Comparison of ENCODE assay signal across 26 cellular contexts in the genomic region with DNA sequence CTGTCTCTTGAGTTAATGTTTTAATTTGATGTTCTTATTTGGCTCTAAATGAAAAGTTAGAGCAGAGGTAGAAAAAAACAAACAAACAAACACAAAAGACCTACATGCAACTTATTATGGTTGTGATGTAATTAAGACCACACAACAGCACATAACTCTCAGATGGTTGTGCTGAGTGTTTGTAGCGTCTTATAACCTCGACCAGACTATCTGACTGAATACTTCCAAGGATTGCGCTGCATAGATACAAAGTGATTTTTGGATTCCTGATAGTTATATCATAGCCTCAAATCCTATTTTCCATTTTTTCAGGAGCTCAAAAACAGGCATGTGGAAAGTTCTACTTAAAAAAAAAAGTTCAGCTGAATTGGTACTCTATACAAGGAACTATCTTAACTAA.
"Had no signal": no experiment of that assay in that cellular context is flagged by ENCODE, and none has a peak within 500 bp of the region (broad histone marks: within the 10 kb centered on the region; RNA-seq: fewer than 3 reads in every experiment).

No MANE protein-coding gene starts in this region.

- H3K27ac Mint-ChIP-seq: dendritic cell treated with granulocyte-macrophage colony-stimulating factor and Interleukin-4, amounts not matched to agents 40 ng/mL and 50 ng/mL, for 4 days; endodermal cell; memory B cell; naive thymus-derived CD8-positive, alpha-beta T cell; progenitor cell of endocrine pancreas; stimulated activated effector memory CD8-positive, alpha-beta T cell treated with anti-CD3 and anti-CD28 coated beads, Interleukin-12 subunit alpha, Interleukin-12 subunit beta, amount 100 ng/mL, for 72 hours; type B pancreatic cell had no signal

- H3K9me3 ChIP-seq: colonic mucosa, gastrocnemius medialis, right lobe of liver, stomach, testis, tibial artery had no signal

- H3K36me3 ChIP-seq: colonic mucosa, esophagus muscularis mucosa, gastrocnemius medialis, right lobe of liver, stomach, tibial artery had no signal

- H3K9ac ChIP-seq: parathyroid adenoma had no signal

- H3K36me3 Mint-ChIP-seq: memory B cell; stimulated activated effector memory CD8-positive, alpha-beta T cell treated with anti-CD3 and anti-CD28 coated beads, Interleukin-12 subunit alpha, Interleukin-12 subunit beta, amount 100 ng/mL, for 72 hours; type B pancreatic cell had no signal

- H3K27ac ChIP-seq: colonic mucosa, gastrocnemius medialis, parathyroid adenoma, right lobe of liver, stomach, testis, tibial artery had no signal

- H3K4me3 ChIP-seq: colonic mucosa, esophagus muscularis mucosa, gastrocnemius medialis, lung, right lobe of liver, stomach, testis, tibial artery had no signal

- H3K4me1 Mint-ChIP-seq: endodermal cell; memory B cell; naive thymus-derived CD8-positive, alpha-beta T cell; stimulated activated effector memory CD8-positive, alpha-beta T cell treated with anti-CD3 and anti-CD28 coated beads, Interleukin-12 subunit alpha, Interleukin-12 subunit beta, amount 100 ng/mL, for 72 hours had no signal

- H3K4me1 ChIP-seq: colonic mucosa, gastrocnemius medialis, parathyroid adenoma, right lobe of liver, stomach, testis, tibial artery had no signal

- FAIRE-seq: kidney had no signal

- ATAC-seq: gastrocnemius medialis; left lobe of liver; naive thymus-derived CD8-positive, alpha-beta T cell; right lobe of liver; stimulated activated effector memory CD8-positive, alpha-beta T cell treated with anti-CD3 and anti-CD28 coated beads, Interleukin-12 subunit alpha, Interleukin-12 subunit beta, amount 100 ng/mL, for 72 hours had no signal

- H3K27me3 Mint-ChIP-seq: naive thymus-derived CD8-positive, alpha-beta T cell; progenitor cell of endocrine pancreas; type B pancreatic cell had no signal

- H3K27me3 ChIP-seq: colonic mucosa, esophagus muscularis mucosa, gastrocnemius medialis, right lobe of liver, stomach, testis, tibial artery had no signal

- DNase-seq: colonic mucosa; effector CD8-positive, alpha-beta T cell; endodermal cell; gastrocnemius medialis; head of caudate nucleus; kidney; midbrain; naive thymus-derived CD8-positive, alpha-beta T cell; right lobe of liver; stimulated activated CD4-positive, alpha-beta T cell treated with anti-CD3 and anti-CD28 coated beads, Interleukin-2, amount 100 ng/mL, for 24 hours; stimulated activated CD4-positive, alpha-beta T cell treated with anti-CD3 and anti-CD28 coated beads, Interleukin-4, amount 100 ng/mL, for 24 hours; stimulated activated naive CD4-positive, alpha-beta T cell treated with Interleukin-2 at 50 U/mL for 16 hours; stomach; substantia nigra; testis; tibial artery had no signal

- H3K4me3 Mint-ChIP-seq: dendritic cell treated with granulocyte-macrophage colony-stimulating factor and Interleukin-4, amounts not matched to agents 40 ng/mL and 50 ng/mL, for 4 days; endodermal cell; memory B cell; naive thymus-derived CD8-positive, alpha-beta T cell; neural crest cell; stimulated activated effector memory CD8-positive, alpha-beta T cell treated with anti-CD3 and anti-CD28 coated beads, Interleukin-12 subunit alpha, Interleukin-12 subunit beta, amount 100 ng/mL, for 72 hours; type B pancreatic cell had no signal
